In the genomic region with DNA sequence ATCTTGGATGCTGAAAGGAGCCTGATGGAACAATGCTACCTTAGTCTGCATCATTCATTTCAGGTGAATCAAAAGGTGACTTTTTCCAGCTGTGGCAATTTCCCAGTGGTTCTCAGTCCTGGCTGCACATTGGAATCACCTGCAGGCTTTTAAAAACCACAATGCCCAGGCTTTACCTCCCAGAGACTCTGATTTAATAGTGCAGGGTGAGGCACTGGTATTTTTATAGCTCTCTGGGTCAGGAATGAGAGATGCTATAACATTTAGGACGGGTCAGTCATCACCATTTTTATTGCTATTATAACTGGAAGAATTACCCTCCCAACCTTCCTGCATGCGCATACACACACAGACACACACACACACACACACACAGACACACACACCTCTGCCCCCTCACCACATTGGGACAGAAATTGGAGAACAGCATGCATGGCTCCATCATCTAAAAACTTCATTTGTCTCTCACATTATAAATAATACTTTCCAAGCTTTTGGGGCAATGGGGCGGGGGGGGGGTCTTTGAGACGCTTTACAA, we compare ENCODE assay signal across 18 cellular contexts. TPM values are rescaled to one million over a fixed set of nuclear protein-coding genes. Genes with fewer than 3 reads are reported as not detected.
"Had no signal": no experiment of that assay in that cellular context is flagged by ENCODE, and none has a peak within 500 bp of the region (broad histone marks: within the 10 kb centered on the region; RNA-seq: fewer than 3 reads in every experiment).

No MANE protein-coding gene starts in this region.

- H3K9me3 ChIP-seq: Peyer's patch, SJSA1 had no signal

- ATAC-seq: activated naive CD8-positive, alpha-beta T cell treated with anti-CD3 and anti-CD28 coated beads, Interleukin-2, amount 50 U/mL, for 24 hours had no signal

- H3K36me3 ChIP-seq: Peyer's patch, SJSA1 had no signal

- H3K4me3 ChIP-seq: Peyer's patch had no signal

- H3K27ac ChIP-seq: Peyer's patch had no signal

- H3K27ac Mint-ChIP-seq: activated naive CD4-positive, alpha-beta T cell treated with anti-CD3 and anti-CD28 coated beads, Interleukin-2, amount 50 U/mL, for 72 hours; activated naive CD8-positive, alpha-beta T cell treated with anti-CD3 and anti-CD28 coated beads, Interleukin-2, amount 50 U/mL, for 24 hours; T-helper 1 cell treated with Interleukin-12 subunit alpha and Interleukin-12 subunit beta and Interleukin-4 antibody, amounts not matched to agents 30 μg/mL and 1 μg/mL, for 36 hours; WTC11 had no signal

- H3K9me3 Mint-ChIP-seq: activated naive CD4-positive, alpha-beta T cell treated with anti-CD3 and anti-CD28 coated beads, Interleukin-2, amount 50 U/mL, for 72 hours; activated naive CD8-positive, alpha-beta T cell treated with anti-CD3 and anti-CD28 coated beads, Interleukin-2, amount 50 U/mL, for 24 hours; activated T-cell treated with anti-CD3 and anti-CD28 coated beads, Interleukin-2, amount 50 U/mL, for 4 hours; T-helper 1 cell treated with Interleukin-12 subunit alpha and Interleukin-12 subunit beta and Interleukin-4 antibody, amounts not matched to agents 30 μg/mL and 1 μg/mL, for 36 hours had no signal

- H3K4me1 Mint-ChIP-seq: activated naive CD8-positive, alpha-beta T cell treated with anti-CD3 and anti-CD28 coated beads, Interleukin-2, amount 50 U/mL, for 24 hours; brain had no signal

- H3K4me1 ChIP-seq: Peyer's patch had no signal

- H3K27me3 ChIP-seq: Peyer's patch, SJSA1 had no signal

- H3K4me3 Mint-ChIP-seq: activated naive CD8-positive, alpha-beta T cell treated with anti-CD3 and anti-CD28 coated beads, Interleukin-2, amount 50 U/mL, for 24 hours; activated T-cell treated with anti-CD3 and anti-CD28 coated beads, Interleukin-2, amount 50 U/mL, for 4 hours; brain; T-helper 1 cell treated with Interleukin-12 subunit alpha and Interleukin-12 subunit beta and Interleukin-4 antibody, amounts not matched to agents 30 μg/mL and 1 μg/mL, for 36 hours; WTC11 had no signal

- DNase-seq: activated CD4-positive, alpha-beta T cell treated with anti-CD3 and anti-CD28 coated beads for 48 hours; activated CD4-positive, alpha-beta T cell treated with anti-CD3 and anti-CD28 coated beads, Interleukin-2, amount 50 U/mL, for 4 hours; activated CD4-positive, CD25-positive, alpha-beta regulatory T cell treated with anti-CD3 and anti-CD28 coated beads, Interleukin-2, amount 50 U/mL, for 72 hours; activated effector memory CD4-positive, alpha-beta T cell treated with anti-CD3 and anti-CD28 coated beads, Interleukin-2, amount 50 U/mL, for 16 hours; activated naive CD4-positive, alpha-beta T cell treated with Interleukin-2 at 50 U/mL for 16 hours; activated naive CD8-positive, alpha-beta T cell treated with anti-CD3 and anti-CD28 coated beads, Interleukin-2, amount 50 U/mL, for 24 hours; activated T-cell treated with anti-CD3 and anti-CD28 coated beads, Interleukin-2, amount 50 U/mL, for 4 hours; amniotic stem cell; NCI-H345; NCI-H510A; Peyer's patch; T-helper 9 cell had no signal

- H3K36me3 Mint-ChIP-seq: activated naive CD4-positive, alpha-beta T cell treated with anti-CD3 and anti-CD28 coated beads, Interleukin-2, amount 50 U/mL, for 72 hours; brain; WTC11 had no signal

RNA-seq across cellular contexts. Expression of a gene that starts 41.1 kb away (rescaled TPM):
- total RNA-seq: OCI-LY7 had no signal

RNA-seq across cellular contexts. Expression of a gene that starts 49.5 kb away (rescaled TPM):
- total RNA-seq: OCI-LY7 had no signal
